11 cellular contexts compared by ENCODE assay signal in the genomic region with DNA sequence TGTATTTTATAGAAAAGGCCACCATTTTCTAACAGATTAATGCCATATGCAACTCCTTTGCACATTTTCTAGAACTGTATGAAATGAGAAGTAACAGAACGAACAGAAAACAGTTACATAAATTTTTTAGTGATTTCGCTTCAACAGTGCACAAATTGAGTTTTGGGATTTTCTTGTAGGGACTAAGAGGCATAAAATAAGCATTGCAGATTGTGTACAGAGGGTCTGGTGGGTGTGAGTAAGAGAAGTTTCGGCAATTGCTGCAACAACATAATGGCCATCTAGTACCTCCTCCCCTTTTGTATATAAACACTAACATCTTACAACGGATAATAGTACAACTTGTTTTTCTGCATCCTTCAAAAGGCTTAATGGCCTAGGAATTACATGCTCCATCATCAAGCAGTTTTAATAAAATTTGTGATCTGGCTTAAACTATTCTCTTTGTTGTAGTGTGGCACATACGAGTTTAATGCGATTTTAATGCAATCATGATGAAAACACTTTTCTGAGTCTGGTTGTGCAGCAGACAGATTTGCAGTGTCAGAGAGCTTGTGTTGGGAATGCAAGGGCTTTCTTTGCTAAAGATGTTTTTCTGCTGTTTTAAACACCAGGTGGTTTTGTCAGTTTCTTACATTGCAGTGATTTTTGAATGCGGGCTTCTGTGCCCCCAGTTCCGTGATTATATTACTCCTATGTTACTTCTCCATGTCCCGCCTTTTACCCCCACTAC. TPM values are rescaled to one million over a fixed set of nuclear protein-coding genes. Genes with fewer than 3 reads are reported as not detected.
DNase-seq lines count a peak whose midpoint lies in the region; ATAC-seq and TF ChIP-seq lines count a peak whose summit lies in the region.
"Had no signal": no experiment of that assay in that cellular context is flagged by ENCODE, and none has a peak within 500 bp of the region (broad histone marks: within the 10 kb centered on the region; RNA-seq: fewer than 3 reads in every experiment).

No MANE protein-coding gene starts in this region.

- H3K27me3 ChIP-seq in SJCRH30 (no peaks in the 10 kb centered on the region), kidney epithelial cell (ENCODE audit: control insufficient read depth, insufficient read depth, low read length) (no peaks in the 10 kb centered on the region), thyroid gland (no peaks in the 10 kb centered on the region)
- H3K27me3 ChIP-seq: uterus had no signal

- H3K36me3 ChIP-seq in SJCRH30 (no peaks in the 10 kb centered on the region), kidney epithelial cell (ENCODE audit: control insufficient read depth, insufficient read depth, low read length) (no peaks in the 10 kb centered on the region), thyroid gland (no peaks in the 10 kb centered on the region)
- H3K36me3 ChIP-seq: uterus had no signal

- no peak for TF ChIP-seq CTCF in kidney epithelial cell (IDR thresholded peaks at IDR 0.05; ENCODE audit: insufficient read depth, low read length, poor library complexity, severe bottlenecking)
- TF ChIP-seq CTCF in thyroid gland (IDR thresholded peaks at IDR 0.05) = no peak

- intact Hi-C loops in activated CD4-positive, alpha-beta T cell treated with anti-CD3 and anti-CD28 coated beads, Interleukin-2, amount 10 ng/mL, durations not matched to agents 24 days and 14 days (cut with micrococcal nuclease) = loop anchor here (1.0 to 5.0 kb wide), 2 partner anchors 66 to 219 kb away; no protein-coding TSS in a partner anchor
- intact Hi-C loops in thyroid gland (cut with DNase I) = no loop called here

- H3K9me3 Mint-ChIP-seq in activated CD4-positive, alpha-beta T cell treated with anti-CD3 and anti-CD28 coated beads, Interleukin-2, amount 10 ng/mL, durations not matched to agents 24 days and 14 days = no peaks in the 10 kb centered on the region
- H3K9me3 Mint-ChIP-seq in activated CD4-positive, alpha-beta T cell treated with anti-CD3 and anti-CD28 coated beads, Interleukin-2, amount 10 ng/mL, durations not matched to agents 7 days and 5 days = no peaks in the 10 kb centered on the region
- H3K9me3 Mint-ChIP-seq: central memory CD8-positive, alpha-beta T cell had no signal

- H3K9me3 ChIP-seq in SJCRH30 (replicated peaks) (no peaks in the 10 kb centered on the region), thyroid gland (no peaks in the 10 kb centered on the region)
- H3K9me3 ChIP-seq: uterus had no signal

- H3K27ac ChIP-seq in SJCRH30 = no peak overlapping the region
- H3K27ac ChIP-seq in thyroid gland = peak overlapping the region in 2 of 3 donors; percentile 87 to 96

- H3K4me1 ChIP-seq in SJCRH30 = peaks cover 9% of the 10 kb centered on the region
- peaks cover 11 to 25% of the 10 kb centered on the region in 2 donors for H3K4me1 ChIP-seq in thyroid gland
- H3K4me1 ChIP-seq: uterus had no signal

- H3K4me3 ChIP-seq in SJCRH30 (peak overlapping the region; percentile 92), kidney epithelial cell (ENCODE audit: low read depth, low read length) (peak overlapping the region; percentile 71), thyroid gland (replicated peaks in 1 of 3) (peak overlapping the region; percentile 14 to 81 (median 54))

- 48 to 71% methylated on average over 9 of the region's 9 CpGs for WGBS in thyroid gland, 2 donors

- TF ChIP-seq POLR2A in thyroid gland (IDR thresholded peaks at IDR 0.05) = no peak

- POLR2A ChIA-PET in activated CD4-positive, alpha-beta T cell treated with anti-CD3 and anti-CD28 coated beads, Interleukin-2, amount 10 ng/mL, durations not matched to agents 7 days and 5 days (lab: Charles Lee) = no interaction called here

- DNase-seq in activated CD4-positive, alpha-beta T cell treated with anti-CD3 and anti-CD28 coated beads, Interleukin-2, amount 10 ng/mL, durations not matched to agents 24 days and 14 days = peak; percentile 57
- DNase-seq in activated CD4-positive, alpha-beta T cell treated with anti-CD3 and anti-CD28 coated beads, Interleukin-2, amount 10 ng/mL, durations not matched to agents 7 days and 5 days = no peak
- DNase-seq in SJCRH30 (no peak), kidney epithelial cell (ENCODE audit: low read depth) (no peak), thyroid gland (no peak), dermis blood vessel endothelial cell (no peak), AG20443 (ENCODE audit: low spot score) (no peak)
- DNase-seq: kidney glomerular epithelial cell, uterus had no signal

- H3K4me3 Mint-ChIP-seq in activated CD4-positive, alpha-beta T cell treated with anti-CD3 and anti-CD28 coated beads, Interleukin-2, amount 10 ng/mL, durations not matched to agents 24 days and 14 days = no peak overlapping the region
- H3K4me3 Mint-ChIP-seq in activated CD4-positive, alpha-beta T cell treated with anti-CD3 and anti-CD28 coated beads, Interleukin-2, amount 10 ng/mL, durations not matched to agents 7 days and 5 days = no peak overlapping the region
- H3K4me3 Mint-ChIP-seq: central memory CD8-positive, alpha-beta T cell had no signal

- peaks cover 2% of the 10 kb centered on the region for H3K36me3 Mint-ChIP-seq in activated CD4-positive, alpha-beta T cell treated with anti-CD3 and anti-CD28 coated beads, Interleukin-2, amount 10 ng/mL, durations not matched to agents 24 days and 14 days (ENCODE audit: low read depth)
- H3K36me3 Mint-ChIP-seq in activated CD4-positive, alpha-beta T cell treated with anti-CD3 and anti-CD28 coated beads, Interleukin-2, amount 10 ng/mL, durations not matched to agents 7 days and 5 days (ENCODE audit: low read depth) = no peaks in the 10 kb centered on the region

- peaks cover 19% of the 10 kb centered on the region for H3K4me1 Mint-ChIP-seq in activated CD4-positive, alpha-beta T cell treated with anti-CD3 and anti-CD28 coated beads, Interleukin-2, amount 10 ng/mL, durations not matched to agents 24 days and 14 days
- peaks cover 24% of the 10 kb centered on the region for H3K4me1 Mint-ChIP-seq in activated CD4-positive, alpha-beta T cell treated with anti-CD3 and anti-CD28 coated beads, Interleukin-2, amount 10 ng/mL, durations not matched to agents 7 days and 5 days

- H3K27ac Mint-ChIP-seq in activated CD4-positive, alpha-beta T cell treated with anti-CD3 and anti-CD28 coated beads, Interleukin-2, amount 10 ng/mL, durations not matched to agents 24 days and 14 days = no peak overlapping the region
- H3K27ac Mint-ChIP-seq in activated CD4-positive, alpha-beta T cell treated with anti-CD3 and anti-CD28 coated beads, Interleukin-2, amount 10 ng/mL, durations not matched to agents 7 days and 5 days = no peak overlapping the region

- no peaks in the 10 kb centered on the region for H3K27me3 Mint-ChIP-seq in activated CD4-positive, alpha-beta T cell treated with anti-CD3 and anti-CD28 coated beads, Interleukin-2, amount 10 ng/mL, durations not matched to agents 24 days and 14 days
- H3K27me3 Mint-ChIP-seq in activated CD4-positive, alpha-beta T cell treated with anti-CD3 and anti-CD28 coated beads, Interleukin-2, amount 10 ng/mL, durations not matched to agents 7 days and 5 days = no peaks in the 10 kb centered on the region
- H3K27me3 Mint-ChIP-seq: central memory CD8-positive, alpha-beta T cell had no signal

- no peak for ATAC-seq in HG03280 (IDR thresholded peaks at IDR 0.05; ENCODE audit: unreplicated experiment)

- CTCF ChIA-PET in activated CD4-positive, alpha-beta T cell treated with anti-CD3 and anti-CD28 coated beads, Interleukin-2, amount 10 ng/mL, durations not matched to agents 7 days and 5 days (lab: Charles Lee) = interaction anchor here (1.0 to 1.7 kb wide), 2 partner anchors 8 to 21 kb away, joined by 3 to 9 read pairs; no protein-coding TSS in a partner anchor

RNA-seq across cellular contexts. Expression of a gene that starts 2.9 kb away (rescaled TPM):
- 10.1 and 10.9 TPM in 2 replicates for total RNA-seq in activated CD4-positive, alpha-beta T cell treated with anti-CD3 and anti-CD28 coated beads, Interleukin-2, amount 10 ng/mL, durations not matched to agents 24 days and 14 days
- 10 to 100 TPM; 27.9 to 29.6 TPM for total RNA-seq in activated CD4-positive, alpha-beta T cell treated with anti-CD3 and anti-CD28 coated beads, Interleukin-2, amount 10 ng/mL, durations not matched to agents 7 days and 5 days
- 9.1 and 11.8 TPM in 2 replicates for total RNA-seq in SJCRH30 (2014; rRNA removed; shearing (Covaris generic))
- total RNA-seq in kidney epithelial cell (1.6 and 2.0 TPM in 2 replicates), thyroid gland (100 to 1,000 TPM in 1 of 4 donors, 10 to 100 TPM in 3; 64.1 to 115 (median 68.9) TPM), dermis blood vessel endothelial cell (0.85 and 2.1 TPM in 2 replicates)
